Comparison of ENCODE assay signal across 11 cellular contexts in genomic region chrX:149629730-149630387, GRCh38. TPM values are rescaled to one million over a fixed set of nuclear protein-coding genes. Genes with fewer than 3 reads are reported as not detected.
A peak's percentile ranks its signal among the peaks of the same experiment; 100 is the strongest.
DNase-seq lines count a peak whose midpoint lies in the region; ATAC-seq and TF ChIP-seq lines count a peak whose summit lies in the region.
"Had no signal": no experiment of that assay in that cellular context is flagged by ENCODE, and none has a peak within 500 bp of the region (broad histone marks: within the 10 kb centered on the region; RNA-seq: fewer than 3 reads in every experiment).

No MANE protein-coding gene starts in this region.

- H3K9me3 Mint-ChIP-seq in MCF 10A (ENCODE audit: unreplicated experiment): peaks cover 7% of the 10 kb centered on the region

- 80% methylated on average over 5 of the region's 5 CpGs for WGBS in HUES64

- no peak overlapping the region for H3K27ac Mint-ChIP-seq in MCF 10A (ENCODE audit: low read depth, unreplicated experiment)

- in situ Hi-C loops in brain microvascular endothelial cell (cut with HindIII; ENCODE audit: low pct_ligation_motif_present, low sequenced_read_pairs): no loop called here

- no peaks in the 10 kb centered on the region for H3K36me3 ChIP-seq in BJ (ENCODE audit: control insufficient read depth, insufficient read depth, low read length)
- H3K36me3 ChIP-seq in HUES64 (ENCODE audit: insufficient read depth, low read length): no peaks in the 10 kb centered on the region
- H3K36me3 ChIP-seq in muscle layer of duodenum (ENCODE audit: control insufficient read depth in 1 of 2, insufficient read depth in 2 of 2, low read length in 2 of 2): no peaks in the 10 kb centered on the region
- no peaks in the 10 kb centered on the region for H3K36me3 ChIP-seq in brain microvascular endothelial cell (replicated peaks)
- H3K36me3 ChIP-seq: prostate gland had no signal

- no peak for TF ChIP-seq CTCF in BJ (IDR thresholded peaks at IDR 0.05; ENCODE audit: insufficient read depth, low read depth, low read length)
- TF ChIP-seq CTCF in MCF 10A (IDR thresholded peaks at IDR 0.05; ENCODE audit: unreplicated experiment): no peak
- no peak for TF ChIP-seq CTCF in brain microvascular endothelial cell (IDR thresholded peaks at IDR 0.05; ENCODE audit: low read depth, low read length, missing control alignments)

- no peaks in the 10 kb centered on the region for H3K27me3 Mint-ChIP-seq in MCF 10A (ENCODE audit: insufficient read depth, unreplicated experiment)

- H3K4me3 ChIP-seq in BJ (ENCODE audit: low read depth, low read length) (peak overlapping the region; percentile 68), HUES64 (ENCODE audit: low read length) (peak overlapping the region; percentile 76), muscle layer of duodenum (ENCODE audit: low read depth in 1 of 2, low read length in 2 of 2) (peak overlapping the region; percentile 61 to 75), brain microvascular endothelial cell (ENCODE audit: low read depth, low read length) (no peak overlapping the region)

- H3K9me3 ChIP-seq in HUES64 (ENCODE audit: insufficient read depth, low read depth, low read length): no peaks in the 10 kb centered on the region
- H3K9me3 ChIP-seq in muscle layer of duodenum (ENCODE audit: control insufficient read depth in 1 of 2, low read length in 2 of 2): no peaks in the 10 kb centered on the region
- H3K9me3 ChIP-seq: prostate gland had no signal

- no peak overlapping the region for H3K9ac ChIP-seq in HUES64 (ENCODE audit: low read depth, low read length)

- POLR2A ChIA-PET in BJ (lab: Charles Lee) (no interaction called here), MCF 10A (lab: Yijun Ruan, JAX) (no interaction called here)

- H3K4me3 Mint-ChIP-seq in MCF 10A (ENCODE audit: unreplicated experiment): peak overlapping the region; percentile 91

- intact Hi-C loops in MCF 10A (cut with micrococcal nuclease): no loop called here

- H3K4me1 Mint-ChIP-seq in MCF 10A (ENCODE audit: insufficient read depth, unreplicated experiment): peaks cover 9% of the 10 kb centered on the region

- DNase-seq in BJ (ENCODE audit: low read depth) (no peak), MCF 10A (ENCODE audit: unreplicated experiment) (no peak), brain microvascular endothelial cell (no peak)
- no peak for DNase-seq in NK-92 treated with Interleukin-12 subunit alpha and Interleukin-12 subunit beta, amount 100 ng/mL, for 24 hours (lab: John Stamatoyannopoulos, UW)

- ATAC-seq in GM19023 (IDR thresholded peaks at IDR 0.05; ENCODE audit: unreplicated experiment) (no peak), esophagus mucosa (no peak)

- CTCF ChIA-PET in BJ (lab: Yijun Ruan, JAX) (no interaction called here), MCF 10A (lab: Yijun Ruan, JAX) (no interaction called here)

- H3K27me3 ChIP-seq in BJ (ENCODE audit: control insufficient read depth, insufficient read depth, low read length) (peaks cover 3% of the 10 kb centered on the region; the same call in 1 of the 2 replicates), HUES64 (ENCODE audit: insufficient read depth, low read length) (peaks cover 28% of the 10 kb centered on the region), muscle layer of duodenum (ENCODE audit: low read depth, low read length) (no peaks in the 10 kb centered on the region), brain microvascular endothelial cell (replicated peaks) (no peaks in the 10 kb centered on the region)
- H3K27me3 ChIP-seq: foreskin keratinocyte had no signal

- BruUV-seq in MCF 10A (replicated peaks; lab: Mats Ljungman, UMichigan): TSS peak; percentile 27

- H3K4me1 ChIP-seq in HUES64 (ENCODE audit: insufficient read depth, low read length) (no peaks in the 10 kb centered on the region), muscle layer of duodenum (ENCODE audit: control insufficient read depth in 1 of 2, insufficient read depth in 2 of 2, low read length in 2 of 2) (peaks cover 0 to 11% of the 10 kb centered on the region in 2 donors)
- H3K4me1 ChIP-seq: prostate gland had no signal

- no peak overlapping the region for H3K27ac ChIP-seq in HUES64 (ENCODE audit: low read depth, low read length)
- H3K27ac ChIP-seq in muscle layer of duodenum (ENCODE audit: low read length): no peak overlapping the region
- H3K27ac ChIP-seq in brain microvascular endothelial cell: no peak overlapping the region
- H3K27ac ChIP-seq: foreskin keratinocyte had no signal

- H3K36me3 Mint-ChIP-seq in MCF 10A (ENCODE audit: insufficient read depth, unreplicated experiment): no peaks in the 10 kb centered on the region

RNA-seq across cellular contexts. Expression of gene TMEM185A, which starts 1.7 kb away (rescaled TPM):
- 19.7 and 20.6 TPM in 2 replicates for polyA plus RNA-seq in BJ (2011; rRNA removed)
- polyA minus RNA-seq in BJ (2011; rRNA and poly(A)+ RNA removed): 40.5 and 51.5 TPM in 2 replicates
- polyA plus RNA-seq in HUES64 (2013, experiment 1 of 2): 13.8 TPM
- polyA plus RNA-seq in HUES64 (2013, experiment 2 of 2): 21.1 TPM
- 14.7 and 15.5 TPM in 2 replicates for total RNA-seq in MCF 10A (2022)
- 16.5 TPM for total RNA-seq in esophagus mucosa

RNA-seq across cellular contexts. Expression of gene HSFX2, which starts 34.7 kb away (rescaled TPM):
- polyA plus RNA-seq in BJ (2011; rRNA removed): 0.25 and 0.29 TPM in 2 replicates
- 0.14 and 0.41 TPM in 2 replicates for polyA minus RNA-seq in BJ (2011; rRNA and poly(A)+ RNA removed)
- 0.30 TPM for polyA plus RNA-seq in HUES64 (2013, experiment 1 of 2)
- polyA plus RNA-seq in HUES64 (2013, experiment 2 of 2): 0.32 TPM
- 0.82 TPM in 1 of 2 replicates, not detected in the other for total RNA-seq in MCF 10A (2022)
- total RNA-seq in esophagus mucosa: not detected
- total RNA-seq: Daoy, prostate gland had no signal

RNA-seq across cellular contexts. Expression of gene MAGEA9B, which starts 42.6 kb away (rescaled TPM):
- polyA plus RNA-seq in BJ (2011; rRNA removed): not detected in 2 replicates
- not detected in 2 replicates for polyA minus RNA-seq in BJ (2011; rRNA and poly(A)+ RNA removed)
- polyA plus RNA-seq in HUES64 (2013, experiment 1 of 2): not detected
- not detected for polyA plus RNA-seq in HUES64 (2013, experiment 2 of 2)
- total RNA-seq in MCF 10A (2022): not detected in 2 replicates
- total RNA-seq in esophagus mucosa: not detected
- total RNA-seq: foreskin keratinocyte had no signal
- polyA plus RNA-seq: foreskin keratinocyte had no signal
